1 cellular context compared by ENCODE assay signal in the genomic region with DNA sequence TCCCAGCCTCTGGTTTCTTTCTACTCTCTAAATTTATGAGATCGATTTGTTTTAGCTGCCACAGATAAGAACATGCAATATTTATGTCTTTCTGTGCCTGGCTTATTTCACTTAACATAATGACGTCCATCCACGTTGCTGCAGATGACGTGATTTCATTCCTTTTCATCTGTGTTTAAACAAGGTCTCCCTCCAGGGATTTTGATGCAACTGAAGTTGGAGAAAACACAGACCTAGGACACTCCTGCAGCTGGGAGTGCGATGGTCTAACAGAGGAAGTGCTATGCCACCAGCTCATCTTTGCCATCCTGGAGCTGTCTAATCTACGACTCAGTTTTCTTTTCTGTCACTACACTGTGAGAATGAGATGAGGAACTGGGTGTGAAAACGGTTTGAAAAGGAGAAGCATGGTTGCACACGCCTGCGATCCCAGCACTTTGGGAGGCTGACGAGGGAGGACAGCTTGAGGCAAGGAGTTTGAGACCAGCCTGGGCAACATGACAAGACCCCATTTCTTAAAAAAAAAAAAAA.
TF ChIP-seq lines count a peak whose summit lies in the region.

No MANE protein-coding gene starts in this region.

TF ChIP-seq in HEK293, 187 proteins besides CTCF, POLR2A, EP300 and RAD21 (continued from another document and continues in another):
- TF ChIP-seq, protein P1, sequence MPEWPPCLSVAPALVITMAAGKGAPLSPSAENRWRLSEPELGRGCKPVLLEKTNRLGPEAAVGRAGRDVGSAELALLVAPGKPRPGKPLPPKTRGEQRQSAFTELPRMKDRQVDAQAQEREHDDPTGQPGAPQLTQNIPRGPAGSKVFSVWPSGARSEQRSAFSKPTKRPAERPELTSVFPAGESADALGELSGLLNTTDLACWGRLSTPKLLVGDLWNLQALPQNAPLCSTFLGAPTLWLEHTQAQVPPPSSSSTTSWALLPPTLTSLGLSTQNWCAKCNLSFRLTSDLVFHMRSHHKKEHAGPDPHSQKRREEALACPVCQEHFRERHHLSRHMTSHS (tag by site-specific recombination; IDR thresholded peaks at IDR 0.05), result no peak
- TF ChIP-seq ZBTB21 (tag by site-specific recombination; IDR thresholded peaks at IDR 0.05) (peak; percentile 72; the same call in 1 of the 2 replicates), SETDB1 (IDR thresholded peaks at IDR 0.05; ENCODE audit: insufficient read length, low read length) (no peak), ZBTB17 (tag by site-specific recombination; IDR thresholded peaks at IDR 0.05) (peak; percentile 12; the same call in 1 of the 2 replicates), ZNF175 (tag by site-specific recombination; IDR thresholded peaks at IDR 0.05) (no peak), ZNF174 (tag by site-specific recombination; IDR thresholded peaks at IDR 0.05) (no peak), ZNF416 (tag by site-specific recombination; IDR thresholded peaks at IDR 0.05) (no peak), FEZF1 (tag by site-specific recombination; IDR thresholded peaks at IDR 0.05) (0 out of 2 replicates have a peak, but pooled peaks have one; percentile 29), PRDM1 (tag by site-specific recombination; IDR thresholded peaks at IDR 0.05) (no peak), ZNF335 (tag by site-specific recombination; conservative IDR thresholded peaks at IDR 0.05) (no peak), ZNF302 (tag by site-specific recombination; IDR thresholded peaks at IDR 0.05; ENCODE audit: low read depth) (no peak), ZNF184 (tag by site-specific recombination; IDR thresholded peaks at IDR 0.05) (no peak), ZNF544 (tag by site-specific recombination; IDR thresholded peaks at IDR 0.05) (no peak), ZNF133 (tag by site-specific recombination; IDR thresholded peaks at IDR 0.05) (no peak), GLIS1 (tag by site-specific recombination; IDR thresholded peaks at IDR 0.05) (no peak), ZNF585B (tag by site-specific recombination; IDR thresholded peaks at IDR 0.05) (no peak), ZEB2 (tag by site-specific recombination; IDR thresholded peaks at IDR 0.05) (peak; percentile 41; the same call in 1 of the 2 replicates), GLI2 (tag by site-specific recombination; IDR thresholded peaks at IDR 0.05; ENCODE audit: borderline replicate concordance, low read depth) (0 out of 2 replicates have a peak, but pooled peaks have one; percentile 25), YY1 (tag by site-specific recombination; IDR thresholded peaks at IDR 0.05) (no peak), BCL11A (tag by site-specific recombination; IDR thresholded peaks at IDR 0.05; ENCODE audit: low read depth) (peak; percentile 23; the same call in 1 of the 2 replicates), WT1 (tag by site-specific recombination; IDR thresholded peaks at IDR 0.05) (no peak), ZNF529 (tag by site-specific recombination; IDR thresholded peaks at IDR 0.05; ENCODE audit: insufficient replicate concordance) (no peak), ZNF221 (tag by site-specific recombination; IDR thresholded peaks at IDR 0.05; ENCODE audit: borderline replicate concordance) (no peak), KLF16 (tag by site-specific recombination; IDR thresholded peaks at IDR 0.05) (no peak), ZIC2 (tag by site-specific recombination; IDR thresholded peaks at IDR 0.05) (no peak), ZNF16 (tag by site-specific recombination; IDR thresholded peaks at IDR 0.05; ENCODE audit: low read depth) (no peak), ZNF366 (tag by site-specific recombination; conservative IDR thresholded peaks at IDR 0.05) (peak; percentile 47), IKZF3 (tag by site-specific recombination; IDR thresholded peaks at IDR 0.05) (0 out of 2 replicates have a peak, but pooled peaks have one; percentile 28), ZNF140 (tag by site-specific recombination; IDR thresholded peaks at IDR 0.05) (no peak)
- TF ChIP-seq, protein P2, sequence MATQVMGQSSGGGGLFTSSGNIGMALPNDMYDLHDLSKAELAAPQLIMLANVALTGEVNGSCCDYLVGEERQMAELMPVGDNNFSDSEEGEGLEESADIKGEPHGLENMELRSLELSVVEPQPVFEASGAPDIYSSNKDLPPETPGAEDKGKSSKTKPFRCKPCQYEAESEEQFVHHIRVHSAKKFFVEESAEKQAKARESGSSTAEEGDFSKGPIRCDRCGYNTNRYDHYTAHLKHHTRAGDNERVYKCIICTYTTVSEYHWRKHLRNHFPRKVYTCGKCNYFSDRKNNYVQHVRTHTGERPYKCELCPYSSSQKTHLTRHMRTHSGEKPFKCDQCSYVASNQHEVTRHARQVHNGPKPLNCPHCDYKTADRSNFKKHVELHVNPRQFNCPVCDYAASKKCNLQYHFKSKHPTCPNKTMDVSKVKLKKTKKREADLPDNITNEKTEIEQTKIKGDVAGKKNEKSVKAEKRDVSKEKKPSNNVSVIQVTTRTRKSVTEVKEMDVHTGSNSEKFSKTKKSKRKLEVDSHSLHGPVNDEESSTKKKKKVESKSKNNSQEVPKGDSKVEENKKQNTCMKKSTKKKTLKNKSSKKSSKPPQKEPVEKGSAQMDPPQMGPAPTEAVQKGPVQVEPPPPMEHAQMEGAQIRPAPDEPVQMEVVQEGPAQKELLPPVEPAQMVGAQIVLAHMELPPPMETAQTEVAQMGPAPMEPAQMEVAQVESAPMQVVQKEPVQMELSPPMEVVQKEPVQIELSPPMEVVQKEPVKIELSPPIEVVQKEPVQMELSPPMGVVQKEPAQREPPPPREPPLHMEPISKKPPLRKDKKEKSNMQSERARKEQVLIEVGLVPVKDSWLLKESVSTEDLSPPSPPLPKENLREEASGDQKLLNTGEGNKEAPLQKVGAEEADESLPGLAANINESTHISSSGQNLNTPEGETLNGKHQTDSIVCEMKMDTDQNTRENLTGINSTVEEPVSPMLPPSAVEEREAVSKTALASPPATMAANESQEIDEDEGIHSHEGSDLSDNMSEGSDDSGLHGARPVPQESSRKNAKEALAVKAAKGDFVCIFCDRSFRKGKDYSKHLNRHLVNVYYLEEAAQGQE (tag by site-specific recombination; IDR thresholded peaks at IDR 0.05), result no peak
- TF ChIP-seq, protein P3, sequence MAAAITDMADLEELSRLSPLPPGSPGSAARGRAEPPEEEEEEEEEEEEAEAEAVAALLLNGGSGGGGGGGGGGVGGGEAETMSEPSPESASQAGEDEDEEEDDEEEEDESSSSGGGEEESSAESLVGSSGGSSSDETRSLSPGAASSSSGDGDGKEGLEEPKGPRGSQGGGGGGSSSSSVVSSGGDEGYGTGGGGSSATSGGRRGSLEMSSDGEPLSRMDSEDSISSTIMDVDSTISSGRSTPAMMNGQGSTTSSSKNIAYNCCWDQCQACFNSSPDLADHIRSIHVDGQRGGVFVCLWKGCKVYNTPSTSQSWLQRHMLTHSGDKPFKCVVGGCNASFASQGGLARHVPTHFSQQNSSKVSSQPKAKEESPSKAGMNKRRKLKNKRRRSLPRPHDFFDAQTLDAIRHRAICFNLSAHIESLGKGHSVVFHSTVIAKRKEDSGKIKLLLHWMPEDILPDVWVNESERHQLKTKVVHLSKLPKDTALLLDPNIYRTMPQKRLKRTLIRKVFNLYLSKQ (tag by site-specific recombination; IDR thresholded peaks at IDR 0.05; ENCODE audit: borderline replicate concordance), result no peak
- TF ChIP-seq, protein P4, sequence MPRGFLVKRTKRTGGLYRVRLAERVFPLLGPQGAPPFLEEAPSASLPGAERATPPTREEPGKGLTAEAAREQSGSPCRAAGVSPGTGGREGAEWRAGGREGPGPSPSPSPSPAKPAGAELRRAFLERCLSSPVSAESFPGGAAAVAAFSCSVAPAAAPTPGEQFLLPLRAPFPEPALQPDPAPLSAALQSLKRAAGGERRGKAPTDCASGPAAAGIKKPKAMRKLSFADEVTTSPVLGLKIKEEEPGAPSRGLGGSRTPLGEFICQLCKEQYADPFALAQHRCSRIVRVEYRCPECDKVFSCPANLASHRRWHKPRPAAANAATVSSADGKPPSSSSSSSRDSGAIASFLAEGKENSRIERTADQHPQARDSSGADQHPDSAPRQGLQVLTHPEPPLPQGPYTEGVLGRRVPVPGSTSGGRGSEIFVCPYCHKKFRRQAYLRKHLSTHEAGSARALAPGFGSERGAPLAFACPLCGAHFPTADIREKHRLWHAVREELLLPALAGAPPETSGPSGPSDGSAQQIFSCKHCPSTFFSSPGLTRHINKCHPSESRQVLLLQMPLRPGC (tag by site-specific recombination; IDR thresholded peaks at IDR 0.05), result peak; percentile 65; the same call in 1 of the 2 replicates
- TF ChIP-seq, protein P5, sequence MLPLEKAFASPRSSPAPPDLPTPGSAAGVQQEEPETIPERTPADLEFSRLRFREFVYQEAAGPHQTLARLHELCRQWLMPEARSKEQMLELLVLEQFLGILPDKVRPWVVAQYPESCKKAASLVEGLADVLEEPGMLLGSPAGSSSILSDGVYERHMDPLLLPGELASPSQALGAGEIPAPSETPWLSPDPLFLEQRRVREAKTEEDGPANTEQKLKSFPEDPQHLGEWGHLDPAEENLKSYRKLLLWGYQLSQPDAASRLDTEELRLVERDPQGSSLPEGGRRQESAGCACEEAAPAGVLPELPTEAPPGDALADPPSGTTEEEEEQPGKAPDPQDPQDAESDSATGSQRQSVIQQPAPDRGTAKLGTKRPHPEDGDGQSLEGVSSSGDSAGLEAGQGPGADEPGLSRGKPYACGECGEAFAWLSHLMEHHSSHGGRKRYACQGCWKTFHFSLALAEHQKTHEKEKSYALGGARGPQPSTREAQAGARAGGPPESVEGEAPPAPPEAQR (tag by site-specific recombination; IDR thresholded peaks at IDR 0.05), result no peak
- TF ChIP-seq, protein P6, sequence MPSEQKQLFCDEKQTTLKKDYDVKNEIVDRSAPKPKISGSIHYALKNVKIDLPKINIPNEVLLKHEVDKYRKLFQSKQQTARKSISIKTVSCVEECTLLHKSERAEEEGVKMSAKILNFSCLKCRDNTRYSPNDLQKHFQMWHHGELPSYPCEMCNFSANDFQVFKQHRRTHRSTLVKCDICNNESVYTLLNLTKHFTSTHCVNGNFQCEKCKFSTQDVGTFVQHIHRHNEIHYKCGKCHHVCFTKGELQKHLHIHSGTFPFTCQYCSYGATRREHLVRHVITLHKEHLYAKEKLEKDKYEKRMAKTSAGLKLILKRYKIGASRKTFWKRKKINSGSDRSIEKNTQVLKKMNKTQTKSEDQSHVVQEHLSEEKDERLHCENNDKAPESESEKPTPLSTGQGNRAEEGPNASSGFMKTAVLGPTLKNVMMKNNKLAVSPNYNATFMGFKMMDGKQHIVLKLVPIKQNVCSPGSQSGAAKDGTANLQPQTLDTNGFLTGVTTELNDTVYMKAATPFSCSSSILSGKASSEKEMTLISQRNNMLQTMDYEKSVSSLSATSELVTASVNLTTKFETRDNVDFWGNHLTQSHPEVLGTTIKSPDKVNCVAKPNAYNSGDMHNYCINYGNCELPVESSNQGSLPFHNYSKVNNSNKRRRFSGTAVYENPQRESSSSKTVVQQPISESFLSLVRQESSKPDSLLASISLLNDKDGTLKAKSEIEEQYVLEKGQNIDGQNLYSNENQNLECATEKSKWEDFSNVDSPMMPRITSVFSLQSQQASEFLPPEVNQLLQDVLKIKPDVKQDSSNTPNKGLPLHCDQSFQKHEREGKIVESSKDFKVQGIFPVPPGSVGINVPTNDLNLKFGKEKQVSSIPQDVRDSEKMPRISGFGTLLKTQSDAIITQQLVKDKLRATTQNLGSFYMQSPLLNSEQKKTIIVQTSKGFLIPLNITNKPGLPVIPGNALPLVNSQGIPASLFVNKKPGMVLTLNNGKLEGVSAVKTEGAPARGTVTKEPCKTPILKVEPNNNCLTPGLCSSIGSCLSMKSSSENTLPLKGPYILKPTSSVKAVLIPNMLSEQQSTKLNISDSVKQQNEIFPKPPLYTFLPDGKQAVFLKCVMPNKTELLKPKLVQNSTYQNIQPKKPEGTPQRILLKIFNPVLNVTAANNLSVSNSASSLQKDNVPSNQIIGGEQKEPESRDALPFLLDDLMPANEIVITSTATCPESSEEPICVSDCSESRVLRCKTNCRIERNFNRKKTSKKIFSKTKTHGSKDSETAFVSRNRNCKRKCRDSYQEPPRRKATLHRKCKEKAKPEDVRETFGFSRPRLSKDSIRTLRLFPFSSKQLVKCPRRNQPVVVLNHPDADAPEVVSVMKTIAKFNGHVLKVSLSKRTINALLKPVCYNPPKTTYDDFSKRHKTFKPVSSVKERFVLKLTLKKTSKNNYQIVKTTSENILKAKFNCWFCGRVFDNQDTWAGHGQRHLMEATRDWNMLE (tag by site-specific recombination; conservative IDR thresholded peaks at IDR 0.05; ENCODE audit: low read depth), result no peak
- TF ChIP-seq, protein P7, sequence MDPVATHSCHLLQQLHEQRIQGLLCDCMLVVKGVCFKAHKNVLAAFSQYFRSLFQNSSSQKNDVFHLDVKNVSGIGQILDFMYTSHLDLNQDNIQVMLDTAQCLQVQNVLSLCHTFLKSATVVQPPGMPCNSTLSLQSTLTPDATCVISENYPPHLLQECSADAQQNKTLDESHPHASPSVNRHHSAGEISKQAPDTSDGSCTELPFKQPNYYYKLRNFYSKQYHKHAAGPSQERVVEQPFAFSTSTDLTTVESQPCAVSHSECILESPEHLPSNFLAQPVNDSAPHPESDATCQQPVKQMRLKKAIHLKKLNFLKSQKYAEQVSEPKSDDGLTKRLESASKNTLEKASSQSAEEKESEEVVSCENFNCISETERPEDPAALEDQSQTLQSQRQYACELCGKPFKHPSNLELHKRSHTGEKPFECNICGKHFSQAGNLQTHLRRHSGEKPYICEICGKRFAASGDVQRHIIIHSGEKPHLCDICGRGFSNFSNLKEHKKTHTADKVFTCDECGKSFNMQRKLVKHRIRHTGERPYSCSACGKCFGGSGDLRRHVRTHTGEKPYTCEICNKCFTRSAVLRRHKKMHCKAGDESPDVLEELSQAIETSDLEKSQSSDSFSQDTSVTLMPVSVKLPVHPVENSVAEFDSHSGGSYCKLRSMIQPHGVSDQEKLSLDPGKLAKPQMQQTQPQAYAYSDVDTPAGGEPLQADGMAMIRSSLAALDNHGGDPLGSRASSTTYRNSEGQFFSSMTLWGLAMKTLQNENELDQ (tag by site-specific recombination; IDR thresholded peaks at IDR 0.05; ENCODE audit: low read depth), result no peak
- TF ChIP-seq, protein P8, sequence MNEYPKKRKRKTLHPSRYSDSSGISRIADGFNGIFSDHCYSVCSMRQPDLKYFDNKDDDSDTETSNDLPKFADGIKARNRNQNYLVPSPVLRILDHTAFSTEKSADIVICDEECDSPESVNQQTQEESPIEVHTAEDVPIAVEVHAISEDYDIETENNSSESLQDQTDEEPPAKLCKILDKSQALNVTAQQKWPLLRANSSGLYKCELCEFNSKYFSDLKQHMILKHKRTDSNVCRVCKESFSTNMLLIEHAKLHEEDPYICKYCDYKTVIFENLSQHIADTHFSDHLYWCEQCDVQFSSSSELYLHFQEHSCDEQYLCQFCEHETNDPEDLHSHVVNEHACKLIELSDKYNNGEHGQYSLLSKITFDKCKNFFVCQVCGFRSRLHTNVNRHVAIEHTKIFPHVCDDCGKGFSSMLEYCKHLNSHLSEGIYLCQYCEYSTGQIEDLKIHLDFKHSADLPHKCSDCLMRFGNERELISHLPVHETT (tag by site-specific recombination; IDR thresholded peaks at IDR 0.05), result no peak
- TF ChIP-seq, protein P9, sequence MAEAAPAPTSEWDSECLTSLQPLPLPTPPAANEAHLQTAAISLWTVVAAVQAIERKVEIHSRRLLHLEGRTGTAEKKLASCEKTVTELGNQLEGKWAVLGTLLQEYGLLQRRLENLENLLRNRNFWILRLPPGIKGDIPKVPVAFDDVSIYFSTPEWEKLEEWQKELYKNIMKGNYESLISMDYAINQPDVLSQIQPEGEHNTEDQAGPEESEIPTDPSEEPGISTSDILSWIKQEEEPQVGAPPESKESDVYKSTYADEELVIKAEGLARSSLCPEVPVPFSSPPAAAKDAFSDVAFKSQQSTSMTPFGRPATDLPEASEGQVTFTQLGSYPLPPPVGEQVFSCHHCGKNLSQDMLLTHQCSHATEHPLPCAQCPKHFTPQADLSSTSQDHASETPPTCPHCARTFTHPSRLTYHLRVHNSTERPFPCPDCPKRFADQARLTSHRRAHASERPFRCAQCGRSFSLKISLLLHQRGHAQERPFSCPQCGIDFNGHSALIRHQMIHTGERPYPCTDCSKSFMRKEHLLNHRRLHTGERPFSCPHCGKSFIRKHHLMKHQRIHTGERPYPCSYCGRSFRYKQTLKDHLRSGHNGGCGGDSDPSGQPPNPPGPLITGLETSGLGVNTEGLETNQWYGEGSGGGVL (tag by site-specific recombination; IDR thresholded peaks at IDR 0.05), result no peak
